Comparison of ENCODE assay signal across 2 cellular contexts in the genomic region with DNA sequence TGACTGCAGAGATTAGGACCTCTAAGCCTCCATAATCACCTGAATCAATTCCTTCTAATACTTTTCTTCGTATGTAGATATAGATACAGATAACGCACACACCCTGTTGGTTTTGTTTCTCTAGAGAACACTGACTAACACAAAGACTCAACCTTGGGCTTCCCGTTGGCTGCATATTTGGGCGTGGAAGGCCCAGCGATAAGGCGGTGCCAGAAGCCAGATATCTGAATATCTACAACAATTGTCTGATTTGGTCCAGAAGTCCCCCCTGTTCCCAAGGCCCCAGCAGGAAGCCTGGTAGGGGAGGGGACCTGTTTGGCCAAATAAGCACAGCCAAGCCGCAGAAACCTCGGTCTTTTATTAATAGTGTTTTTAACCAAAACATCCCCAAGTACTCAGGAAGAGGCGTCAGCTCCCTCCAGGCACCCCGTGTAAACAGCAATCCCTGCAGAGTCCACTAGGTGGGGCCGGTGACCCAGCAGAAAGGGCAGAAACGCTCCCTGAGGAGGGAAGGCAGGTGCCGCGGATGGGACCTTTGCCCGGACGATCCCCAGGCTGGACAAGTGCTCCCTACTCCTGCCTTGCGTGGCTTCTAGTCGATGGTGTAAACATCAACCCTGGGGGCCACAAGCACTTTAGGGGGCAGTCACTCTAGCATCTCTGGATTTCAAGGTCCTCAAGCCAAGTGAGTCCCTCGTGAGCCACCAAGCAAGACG.
TF ChIP-seq lines count a peak whose summit lies in the region.

No MANE protein-coding gene starts in this region.

TF ChIP-seq in A549, 52 proteins besides CTCF, POLR2A, EP300 and RAD21 (continued from another document):
- TF ChIP-seq, protein P1, sequence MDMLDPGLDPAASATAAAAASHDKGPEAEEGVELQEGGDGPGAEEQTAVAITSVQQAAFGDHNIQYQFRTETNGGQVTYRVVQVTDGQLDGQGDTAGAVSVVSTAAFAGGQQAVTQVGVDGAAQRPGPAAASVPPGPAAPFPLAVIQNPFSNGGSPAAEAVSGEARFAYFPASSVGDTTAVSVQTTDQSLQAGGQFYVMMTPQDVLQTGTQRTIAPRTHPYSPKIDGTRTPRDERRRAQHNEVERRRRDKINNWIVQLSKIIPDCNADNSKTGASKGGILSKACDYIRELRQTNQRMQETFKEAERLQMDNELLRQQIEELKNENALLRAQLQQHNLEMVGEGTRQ (IDR thresholded peaks at IDR 0.05): no peak
- no peak for TF ChIP-seq ZFP36 (IDR thresholded peaks at IDR 0.05; ENCODE audit: borderline replicate concordance, partially characterized antibody)
- TF ChIP-seq SMC3 (IDR thresholded peaks at IDR 0.05): peak; percentile 84

TF ChIP-seq in HepG2, 621 proteins besides CTCF, POLR2A, EP300 and RAD21 (continued from another document and continues in another):
- TF ChIP-seq HOXA5 (CRISPR knock-in tag; IDR thresholded peaks at IDR 0.05) (0 out of 2 replicates have a peak, but pooled peaks have one; percentile 36), GABPB1 (CRISPR knock-in tag; IDR thresholded peaks at IDR 0.05) (peak; percentile 35), ATF1 (CRISPR knock-in tag; IDR thresholded peaks at IDR 0.05) (no peak), ZNF629 (CRISPR knock-in tag; conservative IDR thresholded peaks at IDR 0.05) (0 out of 2 replicates have a peak, but pooled peaks have one; percentile 8), ZFP37 (CRISPR knock-in tag; IDR thresholded peaks at IDR 0.05; ENCODE audit: borderline replicate concordance) (0 out of 2 replicates have a peak, but pooled peaks have one; percentile 28), ZNF598 (CRISPR knock-in tag; IDR thresholded peaks at IDR 0.05; ENCODE audit: borderline replicate concordance) (0 out of 2 replicates have a peak, but pooled peaks have one; percentile 40), STAG1 (CRISPR knock-in tag; IDR thresholded peaks at IDR 0.05) (peak; percentile 92), IRF2 (CRISPR knock-in tag; IDR thresholded peaks at IDR 0.05) (0 out of 2 replicates have a peak, but pooled peaks have one; percentile 47), XRCC5 (optimal IDR thresholded peaks at IDR 0.05; ENCODE audit: low read length) (peak; percentile 85), THAP11 (CRISPR knock-in tag; IDR thresholded peaks at IDR 0.05) (0 out of 2 replicates have a peak, but pooled peaks have one; percentile 30), HNF4A (CRISPR knock-in tag; IDR thresholded peaks at IDR 0.05) (peak; percentile 74), BRCA1 (CRISPR knock-in tag; IDR thresholded peaks at IDR 0.05) (0 out of 2 replicates have a peak, but pooled peaks have one; percentile 34), SPEN (CRISPR knock-in tag; IDR thresholded peaks at IDR 0.05; ENCODE audit: low read depth) (0 out of 2 replicates have a peak, but pooled peaks have one; percentile 37), ZSCAN22 (CRISPR knock-in tag; IDR thresholded peaks at IDR 0.05) (no peak), ZNF263 (CRISPR knock-in tag; IDR thresholded peaks at IDR 0.05) (peak; percentile 100), FOXA3 (CRISPR knock-in tag; IDR thresholded peaks at IDR 0.05) (peak; percentile 84), ZNF615 (CRISPR knock-in tag; IDR thresholded peaks at IDR 0.05; ENCODE audit: borderline replicate concordance) (peak; percentile 31; the same call in 1 of the 2 replicates), ZNF724P (CRISPR knock-in tag; IDR thresholded peaks at IDR 0.05; ENCODE audit: borderline replicate concordance) (0 out of 2 replicates have a peak, but pooled peaks have one; percentile 72), ZNF121 (CRISPR knock-in tag; IDR thresholded peaks at IDR 0.05) (peak; percentile 84), NRL (CRISPR knock-in tag; IDR thresholded peaks at IDR 0.05; ENCODE audit: borderline replicate concordance) (0 out of 2 replicates have a peak, but pooled peaks have one; percentile 51), HNF4G (IDR thresholded peaks at IDR 0.05; ENCODE audit: borderline replicate concordance, low read depth, low read length) (peak; percentile 70), HNF4G (CRISPR knock-in tag; IDR thresholded peaks at IDR 0.05; ENCODE audit: borderline replicate concordance, low read depth) (no peak; the same call in 1 of the 2 replicates), ZSCAN20 (CRISPR knock-in tag; IDR thresholded peaks at IDR 0.05; ENCODE audit: borderline replicate concordance) (peak; percentile 60; the same call in 1 of the 2 replicates), PHF8 (CRISPR knock-in tag; IDR thresholded peaks at IDR 0.05) (no peak), FOXO1 (CRISPR knock-in tag; IDR thresholded peaks at IDR 0.05) (peak; percentile 71), SALL1 (CRISPR knock-in tag; IDR thresholded peaks at IDR 0.05) (peak; percentile 44; the same call in 1 of the 2 replicates), ZNF564 (CRISPR knock-in tag; IDR thresholded peaks at IDR 0.05) (peak; percentile 79; the same call in 1 of the 2 replicates), HDAC2 (CRISPR knock-in tag; IDR thresholded peaks at IDR 0.05) (0 out of 2 replicates have a peak, but pooled peaks have one; percentile 23), FOXJ3 (CRISPR knock-in tag; IDR thresholded peaks at IDR 0.05; ENCODE audit: borderline replicate concordance) (0 out of 2 replicates have a peak, but pooled peaks have one; percentile 42), SOX13 (IDR thresholded peaks at IDR 0.05) (no peak), SOX13 (CRISPR knock-in tag; conservative IDR thresholded peaks at IDR 0.05 in 1 of 2, IDR thresholded peaks at IDR 0.05 in 1 of 2) (no peak), FOXP1 (IDR thresholded peaks at IDR 0.05) (no peak), FOXP1 (CRISPR knock-in tag; IDR thresholded peaks at IDR 0.05) (peak; percentile 8; the same call in 1 of the 2 replicates), ZNF775 (CRISPR knock-in tag; IDR thresholded peaks at IDR 0.05; ENCODE audit: borderline replicate concordance) (no peak)
- TF ChIP-seq, protein P2, sequence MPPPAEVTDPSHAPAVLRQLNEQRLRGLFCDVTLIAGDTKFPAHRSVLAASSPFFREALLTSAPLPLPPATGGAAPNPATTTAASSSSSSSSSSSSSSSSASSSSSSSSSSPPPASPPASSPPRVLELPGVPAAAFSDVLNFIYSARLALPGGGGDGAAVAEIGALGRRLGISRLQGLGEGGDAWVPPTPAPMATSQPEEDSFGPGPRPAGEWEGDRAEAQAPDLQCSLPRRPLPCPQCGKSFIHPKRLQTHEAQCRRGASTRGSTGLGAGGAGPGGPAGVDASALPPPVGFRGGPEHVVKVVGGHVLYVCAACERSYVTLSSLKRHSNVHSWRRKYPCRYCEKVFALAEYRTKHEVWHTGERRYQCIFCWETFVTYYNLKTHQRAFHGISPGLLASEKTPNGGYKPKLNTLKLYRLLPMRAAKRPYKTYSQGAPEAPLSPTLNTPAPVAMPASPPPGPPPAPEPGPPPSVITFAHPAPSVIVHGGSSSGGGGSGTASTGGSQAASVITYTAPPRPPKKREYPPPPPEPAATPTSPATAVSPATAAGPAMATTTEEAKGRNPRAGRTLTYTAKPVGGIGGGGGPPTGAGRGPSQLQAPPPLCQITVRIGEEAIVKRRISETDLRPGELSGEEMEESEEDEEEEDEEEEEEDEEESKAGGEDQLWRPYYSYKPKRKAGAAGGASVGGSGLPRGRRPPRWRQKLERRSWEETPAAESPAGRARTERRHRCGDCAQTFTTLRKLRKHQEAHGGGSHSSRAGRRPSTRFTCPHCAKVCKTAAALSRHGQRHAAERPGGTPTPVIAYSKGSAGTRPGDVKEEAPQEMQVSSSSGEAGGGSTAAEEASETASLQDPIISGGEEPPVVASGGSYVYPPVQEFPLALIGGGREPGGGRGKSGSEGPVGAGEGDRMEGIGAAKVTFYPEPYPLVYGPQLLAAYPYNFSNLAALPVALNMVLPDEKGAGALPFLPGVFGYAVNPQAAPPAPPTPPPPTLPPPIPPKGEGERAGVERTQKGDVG (CRISPR knock-in tag; IDR thresholded peaks at IDR 0.05; ENCODE audit: borderline replicate concordance): 0 out of 2 replicates have a peak, but pooled peaks have one; percentile 43
- TF ChIP-seq, protein P3, sequence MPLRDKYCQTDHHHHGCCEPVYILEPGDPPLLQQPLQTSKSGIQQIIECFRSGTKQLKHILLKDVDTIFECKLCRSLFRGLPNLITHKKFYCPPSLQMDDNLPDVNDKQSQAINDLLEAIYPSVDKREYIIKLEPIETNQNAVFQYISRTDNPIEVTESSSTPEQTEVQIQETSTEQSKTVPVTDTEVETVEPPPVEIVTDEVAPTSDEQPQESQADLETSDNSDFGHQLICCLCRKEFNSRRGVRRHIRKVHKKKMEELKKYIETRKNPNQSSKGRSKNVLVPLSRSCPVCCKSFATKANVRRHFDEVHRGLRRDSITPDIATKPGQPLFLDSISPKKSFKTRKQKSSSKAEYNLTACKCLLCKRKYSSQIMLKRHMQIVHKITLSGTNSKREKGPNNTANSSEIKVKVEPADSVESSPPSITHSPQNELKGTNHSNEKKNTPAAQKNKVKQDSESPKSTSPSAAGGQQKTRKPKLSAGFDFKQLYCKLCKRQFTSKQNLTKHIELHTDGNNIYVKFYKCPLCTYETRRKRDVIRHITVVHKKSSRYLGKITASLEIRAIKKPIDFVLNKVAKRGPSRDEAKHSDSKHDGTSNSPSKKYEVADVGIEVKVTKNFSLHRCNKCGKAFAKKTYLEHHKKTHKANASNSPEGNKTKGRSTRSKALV (CRISPR knock-in tag; IDR thresholded peaks at IDR 0.05): peak; percentile 46; the same call in 1 of the 2 replicates
- TF ChIP-seq, protein P4, sequence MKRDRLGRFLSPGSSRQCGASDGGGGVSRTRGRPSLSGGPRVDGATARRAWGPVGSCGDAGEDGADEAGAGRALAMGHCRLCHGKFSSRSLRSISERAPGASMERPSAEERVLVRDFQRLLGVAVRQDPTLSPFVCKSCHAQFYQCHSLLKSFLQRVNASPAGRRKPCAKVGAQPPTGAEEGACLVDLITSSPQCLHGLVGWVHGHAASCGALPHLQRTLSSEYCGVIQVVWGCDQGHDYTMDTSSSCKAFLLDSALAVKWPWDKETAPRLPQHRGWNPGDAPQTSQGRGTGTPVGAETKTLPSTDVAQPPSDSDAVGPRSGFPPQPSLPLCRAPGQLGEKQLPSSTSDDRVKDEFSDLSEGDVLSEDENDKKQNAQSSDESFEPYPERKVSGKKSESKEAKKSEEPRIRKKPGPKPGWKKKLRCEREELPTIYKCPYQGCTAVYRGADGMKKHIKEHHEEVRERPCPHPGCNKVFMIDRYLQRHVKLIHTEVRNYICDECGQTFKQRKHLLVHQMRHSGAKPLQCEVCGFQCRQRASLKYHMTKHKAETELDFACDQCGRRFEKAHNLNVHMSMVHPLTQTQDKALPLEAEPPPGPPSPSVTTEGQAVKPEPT (CRISPR knock-in tag; IDR thresholded peaks at IDR 0.05; ENCODE audit: low read depth): no peak
- TF ChIP-seq, protein P5, sequence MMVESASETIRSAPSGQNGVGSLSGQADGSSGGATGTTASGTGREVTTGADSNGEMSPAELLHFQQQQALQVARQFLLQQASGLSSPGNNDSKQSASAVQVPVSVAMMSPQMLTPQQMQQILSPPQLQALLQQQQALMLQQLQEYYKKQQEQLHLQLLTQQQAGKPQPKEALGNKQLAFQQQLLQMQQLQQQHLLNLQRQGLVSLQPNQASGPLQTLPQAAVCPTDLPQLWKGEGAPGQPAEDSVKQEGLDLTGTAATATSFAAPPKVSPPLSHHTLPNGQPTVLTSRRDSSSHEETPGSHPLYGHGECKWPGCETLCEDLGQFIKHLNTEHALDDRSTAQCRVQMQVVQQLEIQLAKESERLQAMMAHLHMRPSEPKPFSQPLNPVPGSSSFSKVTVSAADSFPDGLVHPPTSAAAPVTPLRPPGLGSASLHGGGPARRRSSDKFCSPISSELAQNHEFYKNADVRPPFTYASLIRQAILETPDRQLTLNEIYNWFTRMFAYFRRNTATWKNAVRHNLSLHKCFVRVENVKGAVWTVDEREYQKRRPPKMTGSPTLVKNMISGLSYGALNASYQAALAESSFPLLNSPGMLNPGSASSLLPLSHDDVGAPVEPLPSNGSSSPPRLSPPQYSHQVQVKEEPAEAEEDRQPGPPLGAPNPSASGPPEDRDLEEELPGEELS (CRISPR knock-in tag; IDR thresholded peaks at IDR 0.05): peak; percentile 43
- TF ChIP-seq, protein P6, sequence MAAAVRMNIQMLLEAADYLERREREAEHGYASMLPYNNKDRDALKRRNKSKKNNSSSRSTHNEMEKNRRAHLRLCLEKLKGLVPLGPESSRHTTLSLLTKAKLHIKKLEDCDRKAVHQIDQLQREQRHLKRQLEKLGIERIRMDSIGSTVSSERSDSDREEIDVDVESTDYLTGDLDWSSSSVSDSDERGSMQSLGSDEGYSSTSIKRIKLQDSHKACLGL (CRISPR knock-in tag; IDR thresholded peaks at IDR 0.05): peak; percentile 25; the same call in 1 of the 2 replicates
- TF ChIP-seq, protein P7, sequence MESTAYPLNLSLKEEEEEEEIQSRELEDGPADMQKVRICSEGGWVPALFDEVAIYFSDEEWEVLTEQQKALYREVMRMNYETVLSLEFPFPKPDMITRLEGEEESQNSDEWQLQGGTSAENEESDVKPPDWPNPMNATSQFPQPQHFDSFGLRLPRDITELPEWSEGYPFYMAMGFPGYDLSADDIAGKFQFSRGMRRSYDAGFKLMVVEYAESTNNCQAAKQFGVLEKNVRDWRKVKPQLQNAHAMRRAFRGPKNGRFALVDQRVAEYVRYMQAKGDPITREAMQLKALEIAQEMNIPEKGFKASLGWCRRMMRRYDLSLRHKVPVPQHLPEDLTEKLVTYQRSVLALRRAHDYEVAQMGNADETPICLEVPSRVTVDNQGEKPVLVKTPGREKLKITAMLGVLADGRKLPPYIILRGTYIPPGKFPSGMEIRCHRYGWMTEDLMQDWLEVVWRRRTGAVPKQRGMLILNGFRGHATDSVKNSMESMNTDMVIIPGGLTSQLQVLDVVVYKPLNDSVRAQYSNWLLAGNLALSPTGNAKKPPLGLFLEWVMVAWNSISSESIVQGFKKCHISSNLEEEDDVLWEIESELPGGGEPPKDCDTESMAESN (CRISPR knock-in tag; conservative IDR thresholded peaks at IDR 0.05): 0 out of 2 replicates have a peak, but pooled peaks have one; percentile 48
- TF ChIP-seq, protein P8, sequence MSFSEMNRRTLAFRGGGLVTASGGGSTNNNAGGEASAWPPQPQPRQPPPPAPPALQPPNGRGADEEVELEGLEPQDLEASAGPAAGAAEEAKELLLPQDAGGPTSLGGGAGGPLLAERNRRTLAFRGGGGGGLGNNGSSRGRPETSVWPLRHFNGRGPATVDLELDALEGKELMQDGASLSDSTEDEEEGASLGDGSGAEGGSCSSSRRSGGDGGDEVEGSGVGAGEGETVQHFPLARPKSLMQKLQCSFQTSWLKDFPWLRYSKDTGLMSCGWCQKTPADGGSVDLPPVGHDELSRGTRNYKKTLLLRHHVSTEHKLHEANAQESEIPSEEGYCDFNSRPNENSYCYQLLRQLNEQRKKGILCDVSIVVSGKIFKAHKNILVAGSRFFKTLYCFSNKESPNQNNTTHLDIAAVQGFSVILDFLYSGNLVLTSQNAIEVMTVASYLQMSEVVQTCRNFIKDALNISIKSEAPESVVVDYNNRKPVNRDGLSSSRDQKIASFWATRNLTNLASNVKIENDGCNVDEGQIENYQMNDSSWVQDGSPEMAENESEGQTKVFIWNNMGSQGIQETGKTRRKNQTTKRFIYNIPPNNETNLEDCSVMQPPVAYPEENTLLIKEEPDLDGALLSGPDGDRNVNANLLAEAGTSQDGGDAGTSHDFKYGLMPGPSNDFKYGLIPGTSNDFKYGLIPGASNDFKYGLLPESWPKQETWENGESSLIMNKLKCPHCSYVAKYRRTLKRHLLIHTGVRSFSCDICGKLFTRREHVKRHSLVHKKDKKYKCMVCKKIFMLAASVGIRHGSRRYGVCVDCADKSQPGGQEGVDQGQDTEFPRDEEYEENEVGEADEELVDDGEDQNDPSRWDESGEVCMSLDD (CRISPR knock-in tag; IDR thresholded peaks at IDR 0.05; ENCODE audit: borderline replicate concordance): no peak
